ENCODE assay signal across 25 cellular contexts in the genomic region with DNA sequence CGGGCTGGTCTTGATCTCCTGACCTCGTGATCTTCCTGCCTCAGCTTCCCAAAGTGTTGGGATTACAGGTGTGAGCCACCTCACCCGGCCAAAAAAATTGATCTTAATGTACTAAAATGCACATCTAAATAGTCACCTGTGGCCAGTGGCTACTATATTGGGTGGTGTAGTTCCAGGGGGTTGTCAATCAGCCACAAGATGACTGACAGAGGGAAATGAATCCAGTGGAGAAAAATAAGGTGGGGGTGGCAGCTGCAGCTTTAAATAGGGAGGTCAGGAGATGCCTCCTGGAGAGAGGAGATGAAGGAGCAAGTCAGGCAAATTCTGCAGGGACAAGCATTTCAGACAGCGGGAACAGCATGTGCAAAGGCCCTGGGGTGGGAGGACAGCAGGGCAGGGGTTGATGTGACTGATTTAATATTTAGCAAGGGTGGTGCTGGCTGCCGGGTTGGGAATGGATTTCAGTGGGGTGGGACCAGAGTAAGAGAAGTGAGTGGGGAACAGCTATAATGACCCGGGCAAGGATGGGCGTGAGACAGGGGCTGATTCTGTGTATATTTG. TPM values are rescaled to one million over a fixed set of nuclear protein-coding genes. Genes with fewer than 3 reads are reported as not detected.
"Had no signal": no experiment of that assay in that cellular context is flagged by ENCODE, and none has a peak within 500 bp of the region (broad histone marks: within the 10 kb centered on the region; RNA-seq: fewer than 3 reads in every experiment).

No MANE protein-coding gene starts in this region.

- H3K9me3 Mint-ChIP-seq: natural killer cell had no signal

- DNase-seq: effector CD8-positive, alpha-beta T cell; endodermal cell; foreskin fibroblast; gastrocnemius medialis; head of caudate nucleus; natural killer cell; sigmoid colon; stimulated activated CD4-positive, alpha-beta T cell treated with anti-CD3 and anti-CD28 coated beads, Interleukin-4, amount 100 ng/mL, for 4 hours; stimulated activated naive CD8-positive, alpha-beta T cell treated with anti-CD3 and anti-CD28 coated beads, Interleukin-15, amount 100 ng/mL, for 72 hours; transverse colon; upper lobe of right lung; uterus had no signal

- H3K36me3 Mint-ChIP-seq: natural killer cell had no signal

- H3K4me1 ChIP-seq: gastrocnemius medialis, prostate gland, right atrium auricular region, sigmoid colon, suprapubic skin, transverse colon, upper lobe of right lung, uterus had no signal

- H3K36me3 ChIP-seq: gastrocnemius medialis, prostate gland, right atrium auricular region, sigmoid colon, suprapubic skin, transverse colon, upper lobe of right lung, uterus had no signal

- H3K9me3 ChIP-seq: gastrocnemius medialis, prostate gland, right atrium auricular region, sigmoid colon, suprapubic skin, transverse colon, upper lobe of right lung, uterus had no signal

- ATAC-seq: esophagus mucosa; gastrocnemius medialis; natural killer cell; stimulated activated memory B cell treated with anti-CD40 and anti-IgM and Interleukin-4, amounts not matched to agents 10 μg/mL and 1 μg/mL and 100 μg/mL, for 72 hours; stimulated activated naive CD8-positive, alpha-beta T cell treated with anti-CD3 and anti-CD28 coated beads, Interleukin-15, amount 100 ng/mL, for 72 hours; upper lobe of right lung had no signal

- H3K27me3 ChIP-seq: right atrium auricular region, transverse colon, upper lobe of right lung, uterus had no signal

- FAIRE-seq: colon, keratinocyte had no signal

- H3K27ac Mint-ChIP-seq: dendritic cell treated with granulocyte-macrophage colony-stimulating factor and Interleukin-4, amounts not matched to agents 40 ng/mL and 50 ng/mL, for 4 days; endodermal cell; memory B cell; natural killer cell; stimulated activated memory B cell treated with anti-CD40 and anti-IgM and Interleukin-4, amounts not matched to agents 10 μg/mL and 1 μg/mL and 100 μg/mL, for 72 hours; stimulated activated naive CD8-positive, alpha-beta T cell treated with anti-CD3 and anti-CD28 coated beads, Interleukin-15, amount 100 ng/mL, for 72 hours had no signal

- H3K4me3 ChIP-seq: gastrocnemius medialis, lung, prostate gland, right atrium auricular region, sigmoid colon, suprapubic skin, transverse colon, upper lobe of right lung, uterus had no signal

- H3K4me1 Mint-ChIP-seq: endodermal cell; memory B cell; natural killer cell; stimulated activated memory B cell treated with anti-CD40 and anti-IgM and Interleukin-4, amounts not matched to agents 10 μg/mL and 1 μg/mL and 100 μg/mL, for 72 hours; stimulated activated naive CD8-positive, alpha-beta T cell treated with anti-CD3 and anti-CD28 coated beads, Interleukin-15, amount 100 ng/mL, for 72 hours had no signal

- H3K4me3 Mint-ChIP-seq: dendritic cell treated with granulocyte-macrophage colony-stimulating factor and Interleukin-4, amounts not matched to agents 40 ng/mL and 50 ng/mL, for 4 days; endodermal cell; memory B cell; natural killer cell; stimulated activated memory B cell treated with anti-CD40 and anti-IgM and Interleukin-4, amounts not matched to agents 10 μg/mL and 1 μg/mL and 100 μg/mL, for 72 hours; stimulated activated naive CD8-positive, alpha-beta T cell treated with anti-CD3 and anti-CD28 coated beads, Interleukin-15, amount 100 ng/mL, for 72 hours had no signal

- H3K27ac ChIP-seq: epithelial cell of prostate, gastrocnemius medialis, prostate gland, right atrium auricular region, sigmoid colon, suprapubic skin, transverse colon, upper lobe of right lung, uterus had no signal

RNA-seq across cellular contexts. Expression of a gene that starts 49.4 kb away (rescaled TPM):
- total RNA-seq: esophagus mucosa, gastrocnemius medialis, glomerular endothelial cell, natural killer cell, right atrium auricular region, suprapubic skin, upper lobe of right lung had no signal
- polyA plus RNA-seq: keratinocyte, neural cell had no signal
